Comparison of ENCODE assay signal across 1 cellular context in genomic region chr10:103111031-103111917, GRCh38.
TF ChIP-seq lines count a peak whose summit lies in the region.

No MANE protein-coding gene starts in this region.

TF ChIP-seq in WTC11, 78 proteins besides CTCF, POLR2A, EP300 and RAD21 (continued from another document):
- TF ChIP-seq ERG (CRISPR knock-in tag; IDR thresholded peaks at IDR 0.05) = no peak
- no peak for TF ChIP-seq MXD4 (CRISPR knock-in tag; IDR thresholded peaks at IDR 0.05; ENCODE audit: borderline replicate concordance)
